ENCODE assay signal across 15 cellular contexts in genomic region chr19:42710986-42711385, GRCh38. TPM values are rescaled to one million over a fixed set of nuclear protein-coding genes. Genes with fewer than 3 reads are reported as not detected.
"Had no signal": no experiment of that assay in that cellular context is flagged by ENCODE, and none has a peak within 500 bp of the region (broad histone marks: within the 10 kb centered on the region; RNA-seq: fewer than 3 reads in every experiment).

No MANE protein-coding gene starts in this region.

RNA-seq across cellular contexts. Expression of gene PSG3, which starts 29.3 kb away (rescaled TPM):
- total RNA-seq: activated B cell treated with CpG ODN at 0.5 μM for 24 hours; activated CD4-positive, alpha-beta memory T cell treated with anti-CD3 and anti-CD28 coated beads for 36 hours; activated CD4-positive, alpha-beta T cell treated with anti-CD3 and anti-CD28 coated beads, Interleukin-2, amount 10 ng/mL, durations not matched to agents 24 days and 14 days; activated CD8-positive, alpha-beta memory T cell treated with anti-CD3 and anti-CD28 coated beads, Interleukin-2, amount 10 ng/mL, durations not matched to agents 7 days and 5 days; activated CD8-positive, alpha-beta T cell treated with anti-CD3 and anti-CD28 coated beads, Interleukin-2, amount 10 ng/mL, durations not matched to agents 7 days and 5 days; activated naive CD8-positive, alpha-beta T cell treated with anti-CD3 and anti-CD28 coated beads for 36 hours; activated T-helper 2 cell treated with anti-CD3 and anti-CD28 coated beads, Interferon-gamma antibody, Interleukin-2, Interleukin-4, amounts not matched to agents 10 μg/mL and 5 μg/mL and 100 μg/mL, durations not matched to agents 14 hours and 24 hours and 36 hours; adrenal gland; aorta; body of pancreas; breast epithelium; cardiac septum had no signal
- polyA plus RNA-seq: adrenal gland, aorta had no signal

RNA-seq across cellular contexts. Expression of gene PSG8, which starts 54.5 kb away (rescaled TPM):
- total RNA-seq: activated B cell treated with CpG ODN at 0.5 μM for 24 hours; activated CD4-positive, alpha-beta memory T cell treated with anti-CD3 and anti-CD28 coated beads for 36 hours; activated CD4-positive, alpha-beta T cell treated with anti-CD3 and anti-CD28 coated beads, Interleukin-2, amount 10 ng/mL, durations not matched to agents 24 days and 14 days; activated CD8-positive, alpha-beta memory T cell treated with anti-CD3 and anti-CD28 coated beads, Interleukin-2, amount 10 ng/mL, durations not matched to agents 7 days and 5 days; activated CD8-positive, alpha-beta T cell treated with anti-CD3 and anti-CD28 coated beads, Interleukin-2, amount 10 ng/mL, durations not matched to agents 7 days and 5 days; activated naive CD4-positive, alpha-beta T cell treated with anti-CD3 and anti-CD28 coated beads, Interleukin-2, amount 50 U/mL, for 72 hours; activated naive CD8-positive, alpha-beta T cell treated with anti-CD3 and anti-CD28 coated beads for 36 hours; activated T-helper 2 cell treated with anti-CD3 and anti-CD28 coated beads, Interferon-gamma antibody, Interleukin-2, Interleukin-4, amounts not matched to agents 10 μg/mL and 5 μg/mL and 100 μg/mL, durations not matched to agents 14 hours and 24 hours and 36 hours; adrenal gland; aorta; astrocyte; body of pancreas; breast epithelium; cardiac septum; cerebellum had no signal
- polyA plus RNA-seq: adrenal gland, aorta had no signal
